Comparison of ENCODE assay signal across 34 cellular contexts in the genomic region with DNA sequence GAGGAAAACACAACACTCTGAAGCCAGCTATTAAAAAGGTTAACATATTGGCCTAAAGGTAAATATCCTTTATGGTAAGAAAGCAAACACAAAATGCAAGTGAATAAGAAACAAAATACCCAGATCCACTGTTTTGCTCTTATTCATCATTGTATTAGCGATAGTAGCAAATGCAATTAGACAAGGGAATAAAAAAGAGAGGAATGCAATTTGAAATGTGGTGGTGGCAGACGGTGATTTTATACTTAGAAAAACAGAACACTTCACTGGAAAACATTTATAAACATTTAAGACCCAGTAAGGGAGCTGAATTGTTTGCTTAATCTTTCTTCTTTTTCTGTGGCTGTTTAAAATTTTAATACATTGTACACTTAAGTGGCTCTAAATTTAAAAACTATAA. TPM values are rescaled to one million over a fixed set of nuclear protein-coding genes. Genes with fewer than 3 reads are reported as not detected.
"Had no signal": no experiment of that assay in that cellular context is flagged by ENCODE, and none has a peak within 500 bp of the region (broad histone marks: within the 10 kb centered on the region; RNA-seq: fewer than 3 reads in every experiment).

No MANE protein-coding gene starts in this region.

- H3K4me3 Mint-ChIP-seq: stimulated activated effector memory CD8-positive, alpha-beta T cell treated with anti-CD3 and anti-CD28 coated beads, Interleukin-12 subunit alpha, Interleukin-12 subunit beta, amount 100 ng/mL, for 72 hours; stimulated activated memory B cell treated with anti-CD40 and anti-IgM and Interleukin-4, amounts not matched to agents 10 μg/mL and 1 μg/mL and 100 μg/mL, for 72 hours; stimulated activated naive B cell treated with anti-CD40 and anti-IgM and Interleukin-4, amounts not matched to agents 10 μg/mL and 1 μg/mL and 100 μg/mL, for 72 hours; stimulated activated naive CD8-positive, alpha-beta T cell treated with anti-CD3 and anti-CD28 coated beads, Interleukin-15, amount 100 ng/mL, for 72 hours; stimulated activated naive CD8-positive, alpha-beta T cell treated with anti-CD3 and anti-CD28 coated beads, Interleukin-15, Interleukin-2, amounts not matched to agents 100 ng/mL and 50 ng/mL, for 24 hours; type B pancreatic cell had no signal

- FAIRE-seq: urothelium cell line had no signal

- H3K4me3 ChIP-seq: stomach, suprapubic skin, testis, thoracic aorta, thyroid gland, tibial artery, tibial nerve, transverse colon, upper lobe of left lung, upper lobe of right lung, uterus, vagina had no signal

- H3K27ac ChIP-seq: stomach, suprapubic skin, testis, thoracic aorta, thyroid gland, tibial artery, tibial nerve, transverse colon, upper lobe of left lung, upper lobe of right lung, uterus, vagina had no signal

- DNase-seq: stimulated activated CD4-positive, alpha-beta T cell treated with anti-CD3 and anti-CD28 coated beads, Interleukin-2, amount 100 ng/mL, for 48 hours; stimulated activated CD4-positive, alpha-beta T cell treated with anti-CD3 and anti-CD28 coated beads, Interleukin-4, amount 100 ng/mL, for 1 hour; stimulated activated CD4-positive, alpha-beta T cell treated with anti-CD3 and anti-CD28 coated beads, Interleukin-4, amount 100 ng/mL, for 24 hours; stimulated activated CD4-positive, alpha-beta T cell treated with anti-CD3 and anti-CD28 coated beads, Interleukin-4, amount 100 ng/mL, for 4 hours; stimulated activated CD8-positive, alpha-beta memory T cell treated with anti-CD3 and anti-CD28 coated beads, Interleukin-4, amount 100 ng/mL, for 48 hours; stimulated activated naive B cell treated with anti-CD40 and anti-IgM and Interleukin-4, amounts not matched to agents 10 μg/mL and 1 μg/mL and 100 μg/mL, for 72 hours; stimulated activated naive CD4-positive, alpha-beta T cell; stimulated activated naive CD4-positive, alpha-beta T cell treated with Interleukin-2 at 50 U/mL for 16 hours; stimulated activated naive CD8-positive, alpha-beta T cell treated with anti-CD3 and anti-CD28 coated beads, Interleukin-15, amount 100 ng/mL, for 72 hours; stimulated activated naive CD8-positive, alpha-beta T cell treated with anti-CD3 and anti-CD28 coated beads, Interleukin-15, Interleukin-2, amounts not matched to agents 100 U/mL and 50 U/mL, for 24 hours; substantia nigra; testis; thyroid gland; tibial artery; transverse colon; trophoblast cell; upper lobe of left lung; upper lobe of right lung; uterus had no signal

- H3K9me3 ChIP-seq: testis, thyroid gland, upper lobe of right lung, uterus, vagina had no signal

- H3K27me3 ChIP-seq: testis, vagina had no signal

- H3K4me1 ChIP-seq: testis, thyroid gland, transverse colon, upper lobe of right lung, uterus, vagina had no signal

- H3K27me3 Mint-ChIP-seq: type B pancreatic cell had no signal

- H3K36me3 Mint-ChIP-seq: stimulated activated effector memory CD8-positive, alpha-beta T cell treated with anti-CD3 and anti-CD28 coated beads, Interleukin-12 subunit alpha, Interleukin-12 subunit beta, amount 100 ng/mL, for 72 hours; stimulated activated memory B cell treated with anti-CD40 and anti-IgM and Interleukin-4, amounts not matched to agents 10 μg/mL and 1 μg/mL and 100 μg/mL, for 72 hours; type B pancreatic cell had no signal

- ATAC-seq: stimulated activated effector memory CD8-positive, alpha-beta T cell treated with anti-CD3 and anti-CD28 coated beads, Interleukin-12 subunit alpha, Interleukin-12 subunit beta, amount 100 ng/mL, for 72 hours; stimulated activated memory B cell treated with anti-CD40 and anti-IgM and Interleukin-4, amounts not matched to agents 10 μg/mL and 1 μg/mL and 100 μg/mL, for 72 hours; stimulated activated naive B cell treated with anti-CD40 and anti-IgM and Interleukin-4, amounts not matched to agents 10 μg/mL and 1 μg/mL and 100 μg/mL, for 72 hours; stimulated activated naive CD8-positive, alpha-beta T cell treated with anti-CD3 and anti-CD28 coated beads, Interleukin-15, amount 100 ng/mL, for 72 hours; stimulated activated naive CD8-positive, alpha-beta T cell treated with anti-CD3 and anti-CD28 coated beads, Interleukin-15, Interleukin-2, amounts not matched to agents 100 U/mL and 50 U/mL, for 24 hours; upper lobe of right lung had no signal

- H3K36me3 ChIP-seq: suprapubic skin, thyroid gland, upper lobe of left lung, upper lobe of right lung, uterus, vagina had no signal

- H3K27ac Mint-ChIP-seq: stimulated activated effector memory CD8-positive, alpha-beta T cell treated with anti-CD3 and anti-CD28 coated beads, Interleukin-12 subunit alpha, Interleukin-12 subunit beta, amount 100 ng/mL, for 72 hours; stimulated activated memory B cell treated with anti-CD40 and anti-IgM and Interleukin-4, amounts not matched to agents 10 μg/mL and 1 μg/mL and 100 μg/mL, for 72 hours; stimulated activated naive B cell treated with anti-CD40 and anti-IgM and Interleukin-4, amounts not matched to agents 10 μg/mL and 1 μg/mL and 100 μg/mL, for 72 hours; stimulated activated naive CD8-positive, alpha-beta T cell treated with anti-CD3 and anti-CD28 coated beads, Interleukin-15, amount 100 ng/mL, for 72 hours; stimulated activated naive CD8-positive, alpha-beta T cell treated with anti-CD3 and anti-CD28 coated beads, Interleukin-15, Interleukin-2, amounts not matched to agents 100 ng/mL and 50 ng/mL, for 24 hours; type B pancreatic cell had no signal

RNA-seq across cellular contexts. Expression of a gene that starts 17.2 kb away (rescaled TPM):
- total RNA-seq: subcutaneous adipose tissue, temporal lobe, thoracic aorta, thyroid gland, tibial nerve, upper lobe of right lung, urinary bladder had no signal

RNA-seq across cellular contexts. Expression of a gene that starts 19.2 kb away (rescaled TPM):
- total RNA-seq: temporal lobe had no signal

RNA-seq across cellular contexts. Expression of a gene that starts 33.7 kb away (rescaled TPM):
- total RNA-seq: stomach, subcutaneous adipose tissue, suprapubic skin, temporal lobe, thoracic aorta, thyroid gland, tibial nerve, transverse colon, upper lobe of left lung, upper lobe of right lung, ureter, urinary bladder, uterus, vagina had no signal
- polyA plus RNA-seq: stomach, thymus, urinary bladder had no signal
